Comparison of ENCODE assay signal across 7 cellular contexts in the genomic region with DNA sequence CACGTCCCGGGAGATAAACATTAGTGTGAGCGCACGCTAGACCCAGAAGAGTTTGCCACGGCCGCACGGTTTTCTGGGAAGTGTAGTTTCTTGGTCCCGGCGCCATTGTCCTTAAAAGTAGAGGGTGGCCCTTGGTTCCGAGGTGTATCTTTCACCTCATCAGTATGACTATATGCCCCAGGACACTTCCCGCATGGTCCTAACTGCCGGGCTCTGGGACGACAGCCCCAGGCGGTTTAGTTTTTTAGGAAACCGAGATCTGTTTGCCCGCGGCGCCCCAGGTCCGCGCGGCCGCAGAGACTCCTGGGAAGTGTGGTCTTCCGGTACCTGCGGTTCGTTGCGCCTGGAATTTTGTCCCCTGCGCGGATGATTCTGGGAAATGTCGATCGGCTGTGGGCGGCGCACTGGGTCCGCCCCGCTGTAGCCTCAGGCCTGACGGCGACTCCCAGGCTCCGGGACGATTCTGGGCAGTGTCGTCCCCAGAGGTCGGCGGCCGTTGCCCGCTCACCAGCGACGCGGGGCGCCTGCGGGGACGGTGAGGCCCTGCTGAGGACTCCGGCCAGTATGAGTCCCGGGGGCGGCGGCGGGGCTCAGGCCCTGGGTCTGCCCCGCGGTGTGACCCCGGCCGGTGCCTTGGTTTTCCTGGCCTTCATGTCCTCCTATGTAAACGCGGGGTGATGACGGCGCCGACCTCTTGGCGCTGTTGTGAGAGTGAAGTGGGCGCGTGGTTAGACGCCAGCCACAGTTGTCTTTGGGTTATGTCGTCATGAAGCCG.
DNase-seq lines count a peak whose midpoint lies in the region; ATAC-seq and TF ChIP-seq lines count a peak whose summit lies in the region.

TSS of gene ZNF181 (plus strand) at position 418 of the 775 bp plus-strand sequence. CDS start 795 bp downstream, outside the sequence.

- peak; percentile 74 for TF ChIP-seq POLR2A in GM18505 (IDR thresholded peaks at IDR 0.05; ENCODE audit: borderline replicate concordance, extremely low read depth, insufficient read depth, insufficient read length)

- in situ Hi-C loops in astrocyte of the cerebellum (cut with HindIII; ENCODE audit: low sequenced_read_pairs), result no loop called here

- ATAC-seq in GM18505 (IDR thresholded peaks at IDR 0.05; ENCODE audit: unreplicated experiment), result peak; percentile 78
- peak; percentile 92 for ATAC-seq in HG02943 (IDR thresholded peaks at IDR 0.05; ENCODE audit: low read depth, unreplicated experiment)

- peak within 1 kb of the TSS; percentile 70 for H3K4me3 ChIP-seq in astrocyte of the cerebellum (ENCODE audit: low read depth, low read length)
- peak within 1 kb of the TSS; percentile 85 for H3K4me3 ChIP-seq in retinal pigment epithelial cell (ENCODE audit: low read length)

- DNase-seq in NCI-H187 (lab: John Stamatoyannopoulos, UW) (peak; percentile 81 to 95), T-helper 22 cell (ENCODE audit: low read depth) (peak; percentile 60), astrocyte of the cerebellum (ENCODE audit: low read depth) (peak; percentile 63), hippocampal formation (lab: John Stamatoyannopoulos, UW) (peak; percentile 90 to 94), retinal pigment epithelial cell (ENCODE audit: low read depth) (peak; percentile 64)

- TF ChIP-seq CTCF in astrocyte of the cerebellum (IDR thresholded peaks at IDR 0.05; ENCODE audit: low read depth, low read length, missing control alignments) (no peak), retinal pigment epithelial cell (conservative IDR thresholded peaks at IDR 0.05; ENCODE audit: low read depth, low read length) (no peak)

Comparison
In these comparisons a context has a peak if more than half of its experiments do, and no peak if none do; other contexts are left out.
1. Peak in every context shown above with its lines: DNase-seq, ATAC-seq and H3K4me3 ChIP-seq.